In the genomic region with DNA sequence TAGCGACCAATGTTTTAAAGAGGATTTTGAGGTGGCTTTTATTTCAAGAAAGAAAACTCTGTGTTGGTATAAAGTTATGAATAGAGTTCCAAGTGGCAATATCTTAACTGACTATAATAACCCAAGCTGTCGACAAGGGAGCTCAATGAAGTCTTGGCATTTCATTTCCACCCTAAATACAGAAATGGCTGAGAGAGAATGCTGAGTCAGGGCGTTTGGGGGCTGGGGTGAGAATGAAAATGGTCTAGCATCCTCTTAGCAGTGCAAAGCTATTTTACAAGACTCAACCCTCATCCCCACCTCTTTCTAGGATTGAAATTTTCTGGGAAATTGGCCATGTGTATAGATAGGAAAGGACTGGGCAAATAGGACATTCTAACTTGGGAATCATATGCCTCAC, we compare ENCODE assay signal across 32 cellular contexts.
"Had no signal": no experiment of that assay in that cellular context is flagged by ENCODE, and none has a peak within 500 bp of the region (broad histone marks: within the 10 kb centered on the region; RNA-seq: fewer than 3 reads in every experiment).

No MANE protein-coding gene starts in this region.

- H3K27ac ChIP-seq: adrenal gland, body of pancreas, brain microvascular endothelial cell, breast epithelium, VCaP had no signal

- H3K4me1 ChIP-seq: adrenal gland, breast epithelium had no signal

- FAIRE-seq: astrocyte, TTC549 had no signal

- H3K36me3 ChIP-seq: adrenal gland, brain microvascular endothelial cell, breast epithelium had no signal

- H3K9me3 ChIP-seq: adrenal gland, body of pancreas, breast epithelium had no signal

- ATAC-seq: activated CD8-positive, alpha-beta T cell treated with anti-CD3 and anti-CD28 coated beads for 36 hours; activated naive CD4-positive, alpha-beta T cell treated with anti-CD3 and anti-CD28 coated beads, Interleukin-2, amount 50 U/mL, for 72 hours; activated T-cell treated with anti-CD3 and anti-CD28 coated beads, Interleukin-2, amount 50 U/mL, for 4 hours; activated T-cell treated with anti-CD3 and anti-CD28 coated beads, Interleukin-2, amount 50 U/mL, for 72 hours; activated T-helper 17 cell treated with anti-CD3 and anti-CD28 coated beads, Interleukin-2, amount 50 U/mL, for 72 hours; body of pancreas had no signal

- H3K27me3 ChIP-seq: adrenal gland, body of pancreas, brain microvascular endothelial cell, breast epithelium had no signal

- H3K4me3 ChIP-seq: adrenal gland, body of pancreas, breast epithelium had no signal

- DNase-seq: activated B cell treated with CpG ODN at 0.5 μM for 24 hours; activated CD4-positive, alpha-beta memory T cell treated with anti-CD3 and anti-CD28 coated beads for 36 hours; activated CD4-positive, alpha-beta T cell treated with anti-CD3 and anti-CD28 coated beads for 4 hours; activated CD4-positive, alpha-beta T cell treated with anti-CD3 and anti-CD28 coated beads, Interleukin-2, amount 50 U/mL, for 1 hour; activated CD4-positive, alpha-beta T cell treated with anti-CD3 and anti-CD28 coated beads, Interleukin-2, amount 50 U/mL, for 4 hours; activated CD4-positive, CD25-positive, alpha-beta regulatory T cell treated with anti-CD3 and anti-CD28 coated beads, Interleukin-2, amount 50 U/mL, for 72 hours; activated CD8-positive, alpha-beta memory T cell treated with anti-CD3 and anti-CD28 coated beads, Interleukin-2, amount 50 U/mL, for 4 hours; activated CD8-positive, alpha-beta T cell treated with anti-CD3 and anti-CD28 coated beads for 36 hours; activated effector memory CD4-positive, alpha-beta T cell treated with anti-CD3 and anti-CD28 coated beads, Interleukin-2, amount 50 U/mL, for 16 hours; activated gamma-delta T cell treated with Interleukin-2 at 50 U/mL for 16 hours; activated naive CD4-positive, alpha-beta T cell; activated naive CD4-positive, alpha-beta T cell treated with anti-CD3 and anti-CD28 coated beads for 36 hours; activated naive CD4-positive, alpha-beta T cell treated with anti-CD3 and anti-CD28 coated beads, Interleukin-2, amount 50 U/mL, for 16 hours; activated naive CD8-positive, alpha-beta T cell treated with anti-CD3 and anti-CD28 coated beads for 36 hours; activated T-cell treated with anti-CD3 and anti-CD28 coated beads for 4 hours; activated T-cell treated with anti-CD3 and anti-CD28 coated beads, Interleukin-2, amount 50 U/mL, for 1 hour; activated T-cell treated with anti-CD3 and anti-CD28 coated beads, Interleukin-2, amount 50 U/mL, for 4 hours; activated T-cell treated with anti-CD3 and anti-CD28 coated beads, Interleukin-2, amount 50 U/mL, for 72 hours; adrenal gland; amniotic stem cell; aorta; body of pancreas; brain microvascular endothelial cell; central memory CD4-positive, alpha-beta T cell; T-helper 2 cell; T-helper 9 cell had no signal
